21 cellular contexts compared by ENCODE assay signal in genomic region chr19:4493104-4493928, GRCh38. TPM values are rescaled to one million over a fixed set of nuclear protein-coding genes. Genes with fewer than 3 reads are reported as not detected.
DNase-seq lines count a peak whose midpoint lies in the region; ATAC-seq and TF ChIP-seq lines count a peak whose summit lies in the region.
"Had no signal": no experiment of that assay in that cellular context is flagged by ENCODE, and none has a peak within 500 bp of the region (broad histone marks: within the 10 kb centered on the region; RNA-seq: fewer than 3 reads in every experiment).

No MANE protein-coding gene starts in this region.

- no peak overlapping the region for H2BK12ac ChIP-seq in trophoblast cell (ENCODE audit: low read length)

- no peak overlapping the region for H4K8ac ChIP-seq in trophoblast cell (ENCODE audit: low read depth, low read length)

- no peak overlapping the region for H3K18ac ChIP-seq in trophoblast cell (ENCODE audit: low read length)

- H3K4me3 ChIP-seq in RWPE2 (ENCODE audit: severe bottlenecking) (no peak overlapping the region), dorsolateral prefrontal cortex (peak overlapping the region in 12 of 59 donors; percentile 2 to 24 (median 12)), trophoblast cell (ENCODE audit: low read depth, low read length) (peak overlapping the region; percentile 31), esophagus muscularis mucosa (no peak overlapping the region)
- H3K4me3 ChIP-seq: BLaER1, GM23338, Peyer's patch, SJSA1 had no signal

- H3K23ac ChIP-seq in trophoblast cell (ENCODE audit: low read length) = no peak overlapping the region

- no peaks in the 10 kb centered on the region for H3K79me2 ChIP-seq in trophoblast cell (ENCODE audit: control insufficient read depth, insufficient read depth, low read length, poor library complexity)

- no peak overlapping the region for H4K12ac ChIP-seq in trophoblast cell (ENCODE audit: low read depth, low read length)

- H3K14ac ChIP-seq in trophoblast cell (ENCODE audit: low read length) = no peak overlapping the region

- TF ChIP-seq POLR2A in esophagus muscularis mucosa (IDR thresholded peaks at IDR 0.05; ENCODE audit: low read depth) = no peak

- intact Hi-C loops in dorsolateral prefrontal cortex (cut with DNase I) (no loop called here), esophagus muscularis mucosa (cut with DNase I) (no loop called here)

- no peak overlapping the region for H3K9ac ChIP-seq in trophoblast cell (ENCODE audit: low read length)
- H3K9ac ChIP-seq: BLaER1 had no signal

- no peaks in the 10 kb centered on the region for H3K27me3 ChIP-seq in RWPE2 (ENCODE audit: insufficient read depth, poor library complexity, severe bottlenecking)
- no peaks in the 10 kb centered on the region for H3K27me3 ChIP-seq in dorsolateral prefrontal cortex
- H3K27me3 ChIP-seq in trophoblast cell (ENCODE audit: insufficient read depth, low read length) = no peaks in the 10 kb centered on the region
- no peaks in the 10 kb centered on the region for H3K27me3 ChIP-seq in esophagus muscularis mucosa
- H3K27me3 ChIP-seq: BLaER1, Peyer's patch, SJSA1 had no signal

- CTCF ChIA-PET in HEK293T (lab: Yijun Ruan, JAX) = no interaction called here

- H3K4ac ChIP-seq in trophoblast cell (ENCODE audit: low read depth, low read length) = no peak overlapping the region

- no peaks in the 10 kb centered on the region for H3K27me3 Mint-ChIP-seq in T-helper 2 cell treated with Interferon-gamma antibody and Interleukin-4, amounts not matched to agents 5 μg/mL and 100 μg/mL, for 36 hours (ENCODE audit: low read depth)
- H3K27me3 Mint-ChIP-seq: CD4-positive, alpha-beta T cell had no signal

- H2AFZ ChIP-seq in trophoblast cell (ENCODE audit: insufficient read depth, low read length, poor library complexity) = no peak overlapping the region
- H2AFZ ChIP-seq: GM23338 had no signal

- TF ChIP-seq CTCF in RWPE2 (IDR thresholded peaks at IDR 0.05; ENCODE audit: poor library complexity, severe bottlenecking) (no peak), dorsolateral prefrontal cortex (IDR thresholded peaks at IDR 0.05 in 54 of 56, conservative IDR thresholded peaks at IDR 0.05 in 2 of 56; ENCODE audit: low read depth in 1 of 56, partially characterized antibody in 56 of 56) (no peak), omental fat pad (IDR thresholded peaks at IDR 0.05) (no peak), esophagus muscularis mucosa (IDR thresholded peaks at IDR 0.05) (no peak)

- no peak overlapping the region for H3K4me2 ChIP-seq in trophoblast cell (ENCODE audit: low read length)
- H3K4me2 ChIP-seq: BLaER1, GM23338 had no signal

- no peak overlapping the region for H3K27ac Mint-ChIP-seq in T-helper 2 cell treated with Interferon-gamma antibody and Interleukin-4, amounts not matched to agents 5 μg/mL and 100 μg/mL, for 36 hours
- H3K27ac Mint-ChIP-seq: CD4-positive, alpha-beta T cell; GM23338 had no signal

- ATAC-seq in RWPE2 (ENCODE audit: low read depth) = no peak
- ATAC-seq in omental fat pad (ENCODE audit: low FRiP score) = no peak
- ATAC-seq: GM23338, Right ventricle myocardium inferior had no signal

- POLR2A ChIA-PET in HEK293T (lab: Yijun Ruan, JAX) = no interaction called here

- no peaks in the 10 kb centered on the region for H3K9me3 Mint-ChIP-seq in T-helper 2 cell treated with Interferon-gamma antibody and Interleukin-4, amounts not matched to agents 5 μg/mL and 100 μg/mL, for 36 hours
- H3K9me3 Mint-ChIP-seq: CD4-positive, alpha-beta T cell; GM23338 had no signal

- H3K36me3 ChIP-seq in RWPE2 (ENCODE audit: low read depth) (peaks cover 54% of the 10 kb centered on the region), trophoblast cell (ENCODE audit: control insufficient read depth in 1 of 2, insufficient read depth in 2 of 2, low read length in 2 of 2) (peaks cover 77 to 80% of the 10 kb centered on the region in 2 experiments), esophagus muscularis mucosa (peaks cover 57 to 92% (median 89%) of the 10 kb centered on the region in 4 donors)

- H3K4me1 Mint-ChIP-seq in T-helper 2 cell treated with Interferon-gamma antibody and Interleukin-4, amounts not matched to agents 5 μg/mL and 100 μg/mL, for 36 hours (ENCODE audit: low read depth) = no peaks in the 10 kb centered on the region
- H3K4me1 Mint-ChIP-seq: GM23338 had no signal

- H4K91ac ChIP-seq in trophoblast cell (ENCODE audit: low read depth, low read length) = no peak overlapping the region

- H3K4me1 ChIP-seq in RWPE2 (ENCODE audit: insufficient read depth, poor library complexity, severe bottlenecking) = no peaks in the 10 kb centered on the region
- H3K4me1 ChIP-seq in trophoblast cell (ENCODE audit: control insufficient read depth in 1 of 2, insufficient read depth in 2 of 2, low read length in 2 of 2) = no peaks in the 10 kb centered on the region
- no peaks in the 10 kb centered on the region for H3K4me1 ChIP-seq in esophagus muscularis mucosa
- H3K4me1 ChIP-seq: BLaER1, Peyer's patch, SJSA1 had no signal

- no peak for TF ChIP-seq EP300 in esophagus muscularis mucosa (IDR thresholded peaks at IDR 0.05)

- H3K27ac ChIP-seq in RWPE2 (ENCODE audit: poor library complexity, severe bottlenecking) (no peak overlapping the region), dorsolateral prefrontal cortex (peak overlapping the region in 49 of 59 donors; percentile 6 to 87 (median 59)), trophoblast cell (ENCODE audit: low read depth, low read length) (no peak overlapping the region), esophagus muscularis mucosa (replicated peaks in 1 of 4) (no peak overlapping the region)
- H3K27ac ChIP-seq: BLaER1, Peyer's patch, SJSA1 had no signal

- H2BK5ac ChIP-seq in trophoblast cell (ENCODE audit: low read depth, low read length, poor library complexity) = no peak overlapping the region

- peaks cover 15% of the 10 kb centered on the region for H3K36me3 Mint-ChIP-seq in T-helper 2 cell treated with Interferon-gamma antibody and Interleukin-4, amounts not matched to agents 5 μg/mL and 100 μg/mL, for 36 hours (ENCODE audit: low read depth)

- H2AK5ac ChIP-seq in trophoblast cell (ENCODE audit: low read length) = no peak overlapping the region

- no peak overlapping the region for H3K4me3 Mint-ChIP-seq in T-helper 2 cell treated with Interferon-gamma antibody and Interleukin-4, amounts not matched to agents 5 μg/mL and 100 μg/mL, for 36 hours
- H3K4me3 Mint-ChIP-seq: CD4-positive, alpha-beta T cell; GM23338 had no signal

- no CpG with 5 or more reads among the region's 41 CpGs for WGBS in trophoblast cell (ENCODE audit: extremely low coverage, insufficient coverage, insufficient read length)
- WGBS in esophagus muscularis mucosa = 94% methylated on average over 35 of the region's 41 CpGs

- H2BK120ac ChIP-seq in trophoblast cell (ENCODE audit: insufficient read depth, low read length, poor library complexity) = no peak overlapping the region

- H3K9me3 ChIP-seq in RWPE2 (ENCODE audit: severe bottlenecking) (no peaks in the 10 kb centered on the region), trophoblast cell (ENCODE audit: insufficient read depth, low read depth, low read length) (peaks cover 10% of the 10 kb centered on the region), esophagus muscularis mucosa (no peaks in the 10 kb centered on the region)
- H3K9me3 ChIP-seq: BLaER1, Peyer's patch, SJSA1 had no signal

- H3K79me1 ChIP-seq in trophoblast cell (ENCODE audit: low read length) = no peaks in the 10 kb centered on the region

- DNase-seq in HEK293T (ENCODE audit: extremely low spot score) (no peak), RWPE2 (ENCODE audit: low spot score) (peak; percentile 45), dorsolateral prefrontal cortex (peak in 3 of 10 donors; percentile 43 to 71 (median 56)), trophoblast cell (no peak), omental fat pad (ENCODE audit: low spot score) (no peak), COLO668 (lab: John Stamatoyannopoulos, UW; ENCODE audit: unreplicated experiment) (no peak), esophagus muscularis mucosa (ENCODE audit: extremely low spot score) (no peak)
- no peak for DNase-seq in T-helper 2 cell treated with Interferon-gamma antibody and Interleukin-4, amounts not matched to agents 5 μg/mL and 100 μg/mL, for 36 hours (ENCODE audit: low spot score)
- DNase-seq: DND-41, KBM-7, NCI-H1105, NCI-H2029 treated with DMSO at 0.1 percent for 48 hours, NCI-H226, NCI-H524 treated with DMSO at 0.1 percent for 48 hours, NCI-H82, Peyer's patch had no signal

TF ChIP-seq in HEK293T, 16 proteins besides CTCF, POLR2A, EP300 and RAD21:
- no peak for TF ChIP-seq CTBP1 (IDR thresholded peaks at IDR 0.05; ENCODE audit: borderline replicate concordance)
- TF ChIP-seq TARDBP (IDR thresholded peaks at IDR 0.05) = peak; percentile 84

RNA-seq across cellular contexts. Expression of gene HDGFL2, which starts 21.2 kb away (rescaled TPM):
- total RNA-seq in dorsolateral prefrontal cortex (10 to 100 TPM; 42.3 to 73.8 (median 56.9) TPM), omental fat pad (10 to 100 TPM; 17.3 to 40.8 (median 25.2) TPM), esophagus muscularis mucosa (10 to 100 TPM; 30.5 to 72.3 (median 45.5) TPM)
- polyA plus RNA-seq in trophoblast cell (2013) = 48.0 and 49.8 TPM in 2 replicates

RNA-seq across cellular contexts. Expression of gene PLIN4, which starts 25.0 kb away (rescaled TPM):
- total RNA-seq in dorsolateral prefrontal cortex (10 to 100 TPM in 16 of 120 experiments, 1 to 10 TPM in 104; 1.4 to 28.3 (median 6.3) TPM), omental fat pad (1,000 to 10,000 TPM in 1 of 4 donors, 100 to 1,000 TPM in 3; 183 to 2,054 (median 453) TPM), esophagus muscularis mucosa (100 to 1,000 TPM in 2 of 4 donors, 10 to 100 TPM in 2; 45.7 to 134 (median 91.1) TPM)
- 0.48 and 0.50 TPM in 2 replicates for polyA plus RNA-seq in trophoblast cell (2013)
- total RNA-seq: CD4-positive, alpha-beta T cell; SJSA1 had no signal

RNA-seq across cellular contexts. Expression of gene UBXN6, which starts 35.7 kb away (rescaled TPM):
- total RNA-seq in dorsolateral prefrontal cortex = 100 to 1,000 TPM; 110 to 244 (median 164) TPM
- polyA plus RNA-seq in trophoblast cell (2013) = 41.6 and 44.8 TPM in 2 replicates
- total RNA-seq in omental fat pad = 100 to 1,000 TPM in 2 of 4 donors, 10 to 100 TPM in 2; 62.7 to 128 (median 88.6) TPM
- total RNA-seq in esophagus muscularis mucosa = 100 to 1,000 TPM in 2 of 4 donors, 10 to 100 TPM in 2; 65.2 to 190 (median 98.8) TPM

RNA-seq across cellular contexts. Expression of gene PLIN5, which starts 41.7 kb away (rescaled TPM):
- total RNA-seq in dorsolateral prefrontal cortex (10 to 100 TPM in 93 of 120 experiments, 1 to 10 TPM in 27; 5.4 to 56.3 (median 15.4) TPM), omental fat pad (10 to 100 TPM; 28.6 to 48.1 (median 44.0) TPM), esophagus muscularis mucosa (10 to 100 TPM in 1 of 4 donors, 1 to 10 TPM in 3; 7.9 to 11.9 (median 9.1) TPM)
- polyA plus RNA-seq in trophoblast cell (2013) = 0.17 and 0.22 TPM in 2 replicates
- total RNA-seq: SJSA1 had no signal

RNA-seq across cellular contexts. Expression of gene LRG1, which starts 46.5 kb away (rescaled TPM):
- total RNA-seq in dorsolateral prefrontal cortex (1 to 10 TPM in 34 of 120 experiments, under 1 TPM in 72, not detected in 14; 0.13 to 3.5 (median 0.68) TPM), omental fat pad (10 to 100 TPM in 1 of 4 donors, 1 to 10 TPM in 3; 1.4 to 22.6 (median 5.4) TPM), esophagus muscularis mucosa (1 to 10 TPM in 2 of 4 donors, under 1 TPM in 2; 0.17 to 9.4 (median 0.79) TPM)
- 1.7 and 1.8 TPM in 2 replicates for polyA plus RNA-seq in trophoblast cell (2013)
- total RNA-seq: CD4-positive, alpha-beta T cell; SJSA1 had no signal

Comparison
In these comparisons a context has a peak if more than half of its experiments do, and no peak if none do; other contexts are left out.
1. H3K27ac ChIP-seq: peak in dorsolateral prefrontal cortex (49 of 59); none in RWPE2 (single experiment), trophoblast cell (single experiment) and esophagus muscularis mucosa (0 of 4).